Comparison of ENCODE assay signal across 15 cellular contexts in genomic region chr2:72026819-72027425, GRCh38.
"Had no signal": no experiment of that assay in that cellular context is flagged by ENCODE, and none has a peak within 500 bp of the region (broad histone marks: within the 10 kb centered on the region; RNA-seq: fewer than 3 reads in every experiment).

No MANE protein-coding gene starts in this region.

- H3K27ac Mint-ChIP-seq: activated CD4-positive, alpha-beta memory T cell treated with anti-CD3 and anti-CD28 coated beads for 36 hours; dendritic cell treated with granulocyte-macrophage colony-stimulating factor and Interleukin-4, amounts not matched to agents 40 ng/mL and 50 ng/mL, for 4 days; nephron progenitor cell had no signal

- DNase-seq: activated CD4-positive, alpha-beta memory T cell treated with anti-CD3 and anti-CD28 coated beads for 36 hours; activated naive CD4-positive, alpha-beta T cell treated with anti-CD3 and anti-CD28 coated beads, Interleukin-2, amount 50 U/mL, for 16 hours; activated T-cell treated with anti-CD3 and anti-CD28 coated beads, Interleukin-2, amount 50 U/mL, for 4 hours; effector memory CD4-positive, alpha-beta T cell; midbrain; nephron progenitor cell; nucleus accumbens; retina; stimulated activated naive CD4-positive, alpha-beta T cell; SW 1271 had no signal

- H3K27me3 Mint-ChIP-seq: activated CD4-positive, alpha-beta memory T cell treated with anti-CD3 and anti-CD28 coated beads for 36 hours; dendritic cell treated with granulocyte-macrophage colony-stimulating factor and Interleukin-4, amounts not matched to agents 40 ng/mL and 50 ng/mL, for 4 days had no signal

- H3K9me3 Mint-ChIP-seq: activated CD4-positive, alpha-beta memory T cell treated with anti-CD3 and anti-CD28 coated beads for 36 hours; activated T-cell treated with anti-CD3 and anti-CD28 coated beads, Interleukin-2, amount 50 U/mL, for 4 hours; dendritic cell treated with granulocyte-macrophage colony-stimulating factor and Interleukin-4, amounts not matched to agents 40 ng/mL and 50 ng/mL, for 4 days had no signal

- H3K27ac ChIP-seq: ascending aorta, hepatocyte, WERI-Rb-1 had no signal

- H3K36me3 ChIP-seq: ascending aorta, WERI-Rb-1 had no signal

- H3K9me3 ChIP-seq: ascending aorta had no signal

- H3K4me1 ChIP-seq: ascending aorta had no signal

- ATAC-seq: activated T-cell treated with anti-CD3 and anti-CD28 coated beads, Interleukin-2, amount 50 U/mL, for 4 hours had no signal

- H3K4me3 Mint-ChIP-seq: activated CD4-positive, alpha-beta memory T cell treated with anti-CD3 and anti-CD28 coated beads for 36 hours; activated T-cell treated with anti-CD3 and anti-CD28 coated beads, Interleukin-2, amount 50 U/mL, for 4 hours; dendritic cell treated with granulocyte-macrophage colony-stimulating factor and Interleukin-4, amounts not matched to agents 40 ng/mL and 50 ng/mL, for 4 days; nephron progenitor cell had no signal

- H3K27me3 ChIP-seq: ascending aorta, hepatocyte had no signal

- H3K36me3 Mint-ChIP-seq: activated CD4-positive, alpha-beta memory T cell treated with anti-CD3 and anti-CD28 coated beads for 36 hours had no signal

- H3K4me3 ChIP-seq: ascending aorta, hepatocyte, skin epidermis had no signal
